ENCODE assay signal across 13 cellular contexts in genomic region chr9:112059980-112060348, GRCh38.
DNase-seq lines count a peak whose midpoint lies in the region; ATAC-seq and TF ChIP-seq lines count a peak whose summit lies in the region.
"Had no signal": no experiment of that assay in that cellular context is flagged by ENCODE, and none has a peak within 500 bp of the region (broad histone marks: within the 10 kb centered on the region; RNA-seq: fewer than 3 reads in every experiment).

No MANE protein-coding gene starts in this region.

- H3K27ac Mint-ChIP-seq in memory B cell: peak overlapping the region; percentile 12
- H3K27ac Mint-ChIP-seq: activated CD4-positive, alpha-beta T cell treated with anti-CD3 and anti-CD28 coated beads for 36 hours; activated T-helper 2 cell treated with anti-CD3 and anti-CD28 coated beads, Interferon-gamma antibody, Interleukin-2, Interleukin-4, amounts not matched to agents 10 μg/mL and 5 μg/mL and 100 μg/mL, durations not matched to agents 14 hours and 24 hours and 36 hours had no signal

- no peaks in the 10 kb centered on the region for H3K27me3 ChIP-seq in Peyer's patch
- H3K27me3 ChIP-seq: ovary had no signal

- no peaks in the 10 kb centered on the region for H3K9me3 Mint-ChIP-seq in memory B cell
- H3K9me3 Mint-ChIP-seq: activated T-helper 2 cell treated with anti-CD3 and anti-CD28 coated beads, Interferon-gamma antibody, Interleukin-2, Interleukin-4, amounts not matched to agents 10 μg/mL and 5 μg/mL and 100 μg/mL, durations not matched to agents 14 hours and 24 hours and 36 hours had no signal

- peaks cover 33% of the 10 kb centered on the region for H3K4me1 Mint-ChIP-seq in memory B cell

- H3K4me3 ChIP-seq in Peyer's patch (no peak overlapping the region), coronary artery (no peak overlapping the region)
- H3K4me3 ChIP-seq: ovary had no signal

- H3K36me3 Mint-ChIP-seq in memory B cell: no peaks in the 10 kb centered on the region

- no peak for TF ChIP-seq CTCF in Peyer's patch (IDR thresholded peaks at IDR 0.05)
- no peak for TF ChIP-seq CTCF in coronary artery (IDR thresholded peaks at IDR 0.05)

- H3K27me3 Mint-ChIP-seq in memory B cell: no peaks in the 10 kb centered on the region
- H3K27me3 Mint-ChIP-seq: activated CD4-positive, alpha-beta T cell treated with anti-CD3 and anti-CD28 coated beads for 36 hours had no signal

- ATAC-seq in memory B cell (ENCODE audit: low read depth) (no peak), HG03469 (IDR thresholded peaks at IDR 0.05; ENCODE audit: unreplicated experiment) (no peak), GM19455 (IDR thresholded peaks at IDR 0.05; ENCODE audit: unreplicated experiment) (no peak)
- ATAC-seq: activated CD4-positive, alpha-beta T cell treated with anti-CD3 and anti-CD28 coated beads for 36 hours had no signal

- H3K4me3 Mint-ChIP-seq in memory B cell: no peak overlapping the region
- H3K4me3 Mint-ChIP-seq: activated CD4-positive, alpha-beta T cell treated with anti-CD3 and anti-CD28 coated beads for 36 hours had no signal

- H3K9me3 ChIP-seq in Peyer's patch: no peaks in the 10 kb centered on the region
- H3K9me3 ChIP-seq: ovary had no signal

- H3K27ac ChIP-seq in Peyer's patch: peak overlapping the region; percentile 62 to 94 (median 78)
- H3K27ac ChIP-seq in coronary artery: peak overlapping the region; percentile 65 to 88
- peak overlapping the region; percentile 73 for H3K27ac ChIP-seq in substantia nigra (ENCODE audit: low read depth, low read length, poor library complexity, severe bottlenecking)
- H3K27ac ChIP-seq: ovary had no signal

- no peaks in the 10 kb centered on the region for H3K36me3 ChIP-seq in Peyer's patch
- H3K36me3 ChIP-seq: ovary had no signal

- no peak for TF ChIP-seq POLR2A in Peyer's patch (IDR thresholded peaks at IDR 0.05)

- peaks cover 6 to 48% (median 20%) of the 10 kb centered on the region in 4 donors for H3K4me1 ChIP-seq in Peyer's patch

- DNase-seq in Peyer's patch (no peak), coronary artery (ENCODE audit: low spot score) (no peak), memory B cell (ENCODE audit: low spot score in 2 of 2) (no peak), substantia nigra (lab: John Stamatoyannopoulos, UW) (no peak)
- no peak for DNase-seq in stimulated activated CD4-positive, alpha-beta T cell treated with anti-CD3 and anti-CD28 coated beads, Interleukin-1b, Interleukin-23, amount 100 ng/mL, for 48 hours
- DNase-seq: activated CD4-positive, alpha-beta T cell treated with anti-CD3 and anti-CD28 coated beads for 36 hours; NCI-H2081; NK-92 treated with Interleukin-12 subunit alpha and Interleukin-12 subunit beta, amount 100 ng/mL, for 24 hours; ovary; T-helper 1 cell had no signal
